ENCODE assay signal across 8 cellular contexts in genomic region chr17:74972107-74972972, GRCh38. TPM values are rescaled to one million over a fixed set of nuclear protein-coding genes. Genes with fewer than 3 reads are reported as not detected.
A peak's percentile ranks its signal among the peaks of the same experiment; 100 is the strongest.
DNase-seq lines count a peak whose midpoint lies in the region; ATAC-seq, FAIRE-seq and TF ChIP-seq lines count a peak whose summit lies in the region.

TSS of gene HID1 (minus strand) at chr17:74972759. CDS start at chr17:74972656, 103 bp downstream.

- no peaks in the 10 kb centered on the region for H3K36me3 ChIP-seq in CD8-positive, alpha-beta T cell (ENCODE audit: insufficient read depth, low read length)
- H3K36me3 ChIP-seq in WERI-Rb-1: no peaks in the 10 kb centered on the region
- no peaks in the 10 kb centered on the region for H3K36me3 ChIP-seq in small intestine (ENCODE audit: control insufficient read depth in 2 of 2, insufficient read depth in 2 of 2, low read length in 2 of 2)

- CTCF ChIA-PET in CD8-positive, alpha-beta T cell (lab: Charles Lee): interaction anchor here (0.7 to 6.6 kb wide), 7 partner anchors 9 to 68 kb away, joined by 3 to 56 read pairs (median 4); partner anchors contain the start of genes CDR2L and MRPL58
- CTCF ChIA-PET in MCF 10A (lab: Yijun Ruan, JAX): interaction anchor here (0.6 to 3.5 kb wide), 6 partner anchors 10 to 1399 kb away, joined by 3 to 25 read pairs (median 3); no protein-coding TSS in a partner anchor

- intact Hi-C loops in CD8-positive, alpha-beta T cell (cut with DNase I, micrococcal nuclease): loop anchor here (1.0 to 5.0 kb wide), 4 partner anchors 10 to 75 kb away; partner anchors contain the start of genes CDR2L (in 2 of the 2), ATP5PD (in 1 of the 2), KCTD2 (in 1 of the 2) and MRPL58 (in 1 of the 2)
- intact Hi-C loops in MCF 10A (cut with micrococcal nuclease): no loop called here

- peak; percentile 64 to 90 (median 79) for DNase-seq in CD8-positive, alpha-beta T cell
- DNase-seq in LNCaP clone FGC (ENCODE audit: low read depth): peak; percentile 46
- DNase-seq in WERI-Rb-1: peak; percentile 84
- no peak for DNase-seq in MCF 10A (ENCODE audit: unreplicated experiment)
- peak; percentile 48 to 61 (median 57) for DNase-seq in immature natural killer cell
- DNase-seq in small intestine: peak; percentile 73

- H3K36me3 Mint-ChIP-seq in CD8-positive, alpha-beta T cell: no peaks in the 10 kb centered on the region
- H3K36me3 Mint-ChIP-seq in MCF 10A (ENCODE audit: insufficient read depth, unreplicated experiment) (no peaks in the 10 kb centered on the region), immature natural killer cell (no peaks in the 10 kb centered on the region)

- peaks cover 3% of the 10 kb centered on the region for H3K27me3 ChIP-seq in CD8-positive, alpha-beta T cell (ENCODE audit: insufficient read depth, low read length)
- H3K27me3 ChIP-seq in WERI-Rb-1 (ENCODE audit: insufficient read depth, low read depth, severe bottlenecking): peaks cover 20% of the 10 kb centered on the region
- H3K27me3 ChIP-seq in small intestine (ENCODE audit: control insufficient read depth in 2 of 2, insufficient read depth in 2 of 2, low read length in 2 of 2): no peaks in the 10 kb centered on the region

- BruUV-seq in MCF 10A (replicated peaks; lab: Mats Ljungman, UMichigan): no TSS peak

- H3K9me3 Mint-ChIP-seq in CD8-positive, alpha-beta T cell: no peaks in the 10 kb centered on the region
- H3K9me3 Mint-ChIP-seq in MCF 10A (ENCODE audit: unreplicated experiment): no peaks in the 10 kb centered on the region
- H3K9me3 Mint-ChIP-seq in immature natural killer cell: no peaks in the 10 kb centered on the region

- TF ChIP-seq CTCF in CD8-positive, alpha-beta T cell (IDR thresholded peaks at IDR 0.05): no peak
- no peak for TF ChIP-seq CTCF in LNCaP clone FGC (IDR thresholded peaks at IDR 0.05; ENCODE audit: control insufficient read depth, extremely low read depth, insufficient read depth)
- no peak for TF ChIP-seq CTCF in WERI-Rb-1 (IDR thresholded peaks at IDR 0.05; ENCODE audit: low read depth, low read length)
- no peak for TF ChIP-seq CTCF in MCF 10A (IDR thresholded peaks at IDR 0.05; ENCODE audit: unreplicated experiment)

- peaks cover 4% of the 10 kb centered on the region for H3K4me1 Mint-ChIP-seq in CD8-positive, alpha-beta T cell (ENCODE audit: low read depth)
- H3K4me1 Mint-ChIP-seq in MCF 10A (ENCODE audit: insufficient read depth, unreplicated experiment) (peaks cover 6% of the 10 kb centered on the region), immature natural killer cell (peaks cover 4 to 6% of the 10 kb centered on the region in 2 donors)

- H3K4me3 Mint-ChIP-seq in CD8-positive, alpha-beta T cell: peak within 1 kb of the TSS; percentile 85
- peak within 1 kb of the TSS; percentile 75 for H3K4me3 Mint-ChIP-seq in MCF 10A (ENCODE audit: unreplicated experiment)
- H3K4me3 Mint-ChIP-seq in immature natural killer cell: peak within 1 kb of the TSS; percentile 83 to 95 (median 88)

- peak; percentile 93 for ATAC-seq in CD8-positive, alpha-beta T cell
- no peak for ATAC-seq in GM18873 (IDR thresholded peaks at IDR 0.05; ENCODE audit: low FRiP score, unreplicated experiment)
- no peak for ATAC-seq in GM21619 (IDR thresholded peaks at IDR 0.05; ENCODE audit: unreplicated experiment)

- 1 to 2% (median 2%) methylated on average over 43 to 95 of the region's 95 CpGs for WGBS in small intestine, 3 donors

- no peak for FAIRE-seq in small intestine (lab: Jason Lieb, UNC)

- peaks cover 11% of the 10 kb centered on the region for H3K27me3 Mint-ChIP-seq in CD8-positive, alpha-beta T cell (ENCODE audit: low read depth)
- H3K27me3 Mint-ChIP-seq in MCF 10A (ENCODE audit: insufficient read depth, unreplicated experiment): peaks cover 14% of the 10 kb centered on the region
- H3K27me3 Mint-ChIP-seq in immature natural killer cell (ENCODE audit: low read depth in 3 of 3): peaks cover 6 to 24% (median 12%) of the 10 kb centered on the region in 3 donors

- H3K27ac Mint-ChIP-seq in CD8-positive, alpha-beta T cell: peak within 1 kb of the TSS; percentile 52
- H3K27ac Mint-ChIP-seq in MCF 10A (ENCODE audit: low read depth, unreplicated experiment) (no peak within 1 kb of the TSS), immature natural killer cell (peak within 1 kb of the TSS in 3 of 6 donors; percentile 3 to 76 (median 62))

- peak within 1 kb of the TSS; percentile 23 for H3K27ac ChIP-seq in CD8-positive, alpha-beta T cell (ENCODE audit: low read depth, low read length)
- H3K27ac ChIP-seq in WERI-Rb-1: no peak within 1 kb of the TSS
- H3K27ac ChIP-seq in small intestine (ENCODE audit: low read depth in 1 of 2, low read length in 1 of 2): peak within 1 kb of the TSS; percentile 35 to 88

- H3K4me3 ChIP-seq in CD8-positive, alpha-beta T cell (ENCODE audit: low read depth, low read length): peak within 1 kb of the TSS; percentile 69
- H3K4me3 ChIP-seq in LNCaP clone FGC (ENCODE audit: low read depth, low read length): peak within 1 kb of the TSS; percentile 87
- H3K4me3 ChIP-seq in WERI-Rb-1 (ENCODE audit: low read depth, low read length): peak within 1 kb of the TSS; percentile 67
- H3K4me3 ChIP-seq in small intestine (ENCODE audit: low read depth in 1 of 2, low read length in 2 of 2): peak within 1 kb of the TSS; percentile 45 to 68

- no peaks in the 10 kb centered on the region for H3K9me3 ChIP-seq in CD8-positive, alpha-beta T cell (ENCODE audit: low read length)
- H3K9me3 ChIP-seq in WERI-Rb-1 (ENCODE audit: severe bottlenecking) (no peaks in the 10 kb centered on the region), small intestine (ENCODE audit: control insufficient read depth, low read depth) (no peaks in the 10 kb centered on the region)

- peaks cover 10% of the 10 kb centered on the region for H3K4me1 ChIP-seq in CD8-positive, alpha-beta T cell (ENCODE audit: insufficient read depth, low read length)
- peaks cover 0 to 6% of the 10 kb centered on the region in 2 donors for H3K4me1 ChIP-seq in small intestine (ENCODE audit: control insufficient read depth in 2 of 2, insufficient read depth in 1 of 2, low read depth in 1 of 2, low read length in 1 of 2)

- POLR2A ChIA-PET in CD8-positive, alpha-beta T cell (lab: Charles Lee): interaction anchor here (0.5 to 3.3 kb wide), 6 partner anchors 10 to 142 kb away, joined by 3 to 14 read pairs (median 8); partner anchors contain the start of genes CDR2L and MRPL58
- POLR2A ChIA-PET in MCF 10A (lab: Yijun Ruan, JAX): interaction anchor here (0.8 to 2.3 kb wide), 6 partner anchors 10 to 138 kb away, joined by 3 to 9 read pairs (median 4); partner anchors contain the start of genes ARMC7, CDR2L and MRPL58

RNA-seq across cellular contexts. Expression of gene HID1, which starts in this region (rescaled TPM):
- total RNA-seq in CD8-positive, alpha-beta T cell: 10 to 100 TPM; 25.9 to 26.4 TPM
- 3.2 and 7.0 TPM in 2 replicates for total RNA-seq in MCF 10A (2022)
- polyA plus RNA-seq in immature natural killer cell (under 1 TPM in 2 of 3 donors, not detected in 1; 0.34 to 0.94 TPM), small intestine (10 to 100 TPM; 37.1 to 60.4 (median 44.0) TPM)

Comparison
In these comparisons a context has a peak if more than half of its experiments do, and no peak if none do; other contexts are left out.
1. RNA of gene HID1 (polyA plus RNA-seq): 37.1 to 60.4 TPM in small intestine; 0.34 to 0.94 TPM in immature natural killer cell; every median in the first group is over 10 times any median in the second.
2. Peak in DNase-seq in immature natural killer cell; RNA of the gene not detected or under 1 TPM.
3. Peak in every context shown above with its lines, with median percentiles within 50 percentile points of each other: H3K4me3 ChIP-seq and H3K4me3 Mint-ChIP-seq.